9 cellular contexts compared by ENCODE assay signal in genomic region chr5:33969572-33970452, GRCh38. TPM values are rescaled to one million over a fixed set of nuclear protein-coding genes. Genes with fewer than 3 reads are reported as not detected.
DNase-seq lines count a peak whose midpoint lies in the region; ATAC-seq, FAIRE-seq and TF ChIP-seq lines count a peak whose summit lies in the region.
"Had no signal": no experiment of that assay in that cellular context is flagged by ENCODE, and none has a peak within 500 bp of the region (broad histone marks: within the 10 kb centered on the region; RNA-seq: fewer than 3 reads in every experiment).

No MANE protein-coding gene starts in this region.

- CTCF ChIA-PET in MCF 10A (lab: Yijun Ruan, JAX) = interaction anchor here (0.6 to 2.8 kb wide), 32 partner anchors 9 to 697 kb away, joined by 3 to 32 read pairs (median 4); partner anchors contain the start of genes ADAMTS12, AMACR and TARS1

- no peaks in the 10 kb centered on the region for H3K9me3 Mint-ChIP-seq in MCF 10A (ENCODE audit: unreplicated experiment)
- H3K9me3 Mint-ChIP-seq: immature natural killer cell had no signal

- TF ChIP-seq CTCF in AG09319 (IDR thresholded peaks at IDR 0.05; ENCODE audit: low read depth, low read length) (peak; percentile 92), MCF 10A (IDR thresholded peaks at IDR 0.05; ENCODE audit: unreplicated experiment) (peak; percentile 56), kidney (IDR thresholded peaks at IDR 0.05; ENCODE audit: borderline replicate concordance, extremely low read depth, insufficient read depth) (peak; percentile 78), tibial artery (IDR thresholded peaks at IDR 0.05) (peak; percentile 58 to 62), gastrocnemius medialis (IDR thresholded peaks at IDR 0.05 in 4 of 5, conservative IDR thresholded peaks at IDR 0.05 in 1 of 5) (peak in 2 of 5 experiments; percentile 42 to 48)

- no peak for FAIRE-seq in kidney (lab: Jason Lieb, UNC)

- H3K9ac ChIP-seq in kidney (ENCODE audit: low read length in 2 of 2) = no peak overlapping the region

- POLR2A ChIA-PET in MCF 10A (lab: Yijun Ruan, JAX) = interaction anchor here (0.6 to 1.4 kb wide), 5 partner anchors 9 to 1421 kb away, joined by 3 to 4 read pairs (median 4); partner anchors contain the start of gene AMACR

- H3K4me1 Mint-ChIP-seq in MCF 10A (ENCODE audit: insufficient read depth, unreplicated experiment) = no peaks in the 10 kb centered on the region

- H3K27me3 ChIP-seq in tibial artery (no peaks in the 10 kb centered on the region), gastrocnemius medialis (no peaks in the 10 kb centered on the region)

- H3K9me3 ChIP-seq in kidney (ENCODE audit: control insufficient read depth in 1 of 2, low read length in 2 of 2) (no peaks in the 10 kb centered on the region), tibial artery (no peaks in the 10 kb centered on the region), gastrocnemius medialis (no peaks in the 10 kb centered on the region)

- intact Hi-C loops in MCF 10A (cut with micrococcal nuclease) = loop anchor here (1.0 kb wide), 1 partner anchor 534 kb away; no protein-coding TSS in a partner anchor
- intact Hi-C loops in kidney (cut with DNase I) = no loop called here
- intact Hi-C loops in tibial artery (cut with DNase I; ENCODE audit: low total_unique reads) = loop anchor here (10.0 kb wide), 1 partner anchor 535 kb away; no protein-coding TSS in a partner anchor
- intact Hi-C loops in gastrocnemius medialis (cut with DNase I; ENCODE audit: low total_unique reads) = no loop called here

- H3K4me3 Mint-ChIP-seq in MCF 10A (ENCODE audit: unreplicated experiment) = no peak overlapping the region
- H3K4me3 Mint-ChIP-seq: immature natural killer cell had no signal

- H3K27me3 Mint-ChIP-seq in MCF 10A (ENCODE audit: insufficient read depth, unreplicated experiment) = no peaks in the 10 kb centered on the region

- no peak for TF ChIP-seq POLR2A in gastrocnemius medialis (IDR thresholded peaks at IDR 0.05)

- no peaks in the 10 kb centered on the region for H3K36me3 Mint-ChIP-seq in MCF 10A (ENCODE audit: insufficient read depth, unreplicated experiment)
- H3K36me3 Mint-ChIP-seq: immature natural killer cell had no signal

- H3K36me3 ChIP-seq in kidney (ENCODE audit: control insufficient read depth in 1 of 2, insufficient read depth in 2 of 2, low read length in 2 of 2) (no peaks in the 10 kb centered on the region), tibial artery (no peaks in the 10 kb centered on the region), gastrocnemius medialis (no peaks in the 10 kb centered on the region)

- in situ Hi-C loops in gastrocnemius medialis (cut with MboI; ENCODE audit: low sequenced_read_pairs in 4 of 4) = no loop called here

- DNase-seq in AG09319 (ENCODE audit: extremely low read depth, low read depth) (peak; percentile 36), NCI-H69 (lab: John Stamatoyannopoulos, UW) (peak; percentile 47), MCF 10A (ENCODE audit: unreplicated experiment) (peak; percentile 35), kidney (no peak), tibial artery (no peak), gastrocnemius medialis (no peak)

- H3K27ac ChIP-seq in kidney (ENCODE audit: low read depth in 2 of 2, low read length in 2 of 2) (no peak overlapping the region), tibial artery (no peak overlapping the region), gastrocnemius medialis (no peak overlapping the region)

- H3K27ac Mint-ChIP-seq in MCF 10A (ENCODE audit: low read depth, unreplicated experiment) = no peak overlapping the region
- H3K27ac Mint-ChIP-seq: immature natural killer cell had no signal

- H3K4me1 ChIP-seq in kidney (ENCODE audit: control insufficient read depth in 1 of 2, insufficient read depth in 1 of 2, low read depth in 1 of 2, low read length in 2 of 2) (no peaks in the 10 kb centered on the region), tibial artery (no peaks in the 10 kb centered on the region), gastrocnemius medialis (no peaks in the 10 kb centered on the region)

- peak; percentile 86 for ATAC-seq in GM18511 (IDR thresholded peaks at IDR 0.05; ENCODE audit: unreplicated experiment)
- ATAC-seq in HG03039 (IDR thresholded peaks at IDR 0.05; ENCODE audit: unreplicated experiment) = peak; percentile 64
- no peak for ATAC-seq in gastrocnemius medialis

- BruUV-seq in MCF 10A (replicated peaks; lab: Mats Ljungman, UMichigan) = no TSS peak

- H3K4me3 ChIP-seq in kidney (ENCODE audit: low read length in 2 of 2) (no peak overlapping the region), tibial artery (no peak overlapping the region), gastrocnemius medialis (no peak overlapping the region)

RNA-seq across cellular contexts. Expression of gene SLC45A2, which starts 14.7 kb away (rescaled TPM):
- not detected in 2 replicates for total RNA-seq in MCF 10A (2022)
- 0.22 TPM for total RNA-seq in kidney
- 0.22 TPM for polyA plus RNA-seq in kidney (ENCODE audit: insufficient read depth, low read depth, low replicate concordance)
- total RNA-seq in gastrocnemius medialis = not detected
- polyA plus RNA-seq: immature natural killer cell had no signal

RNA-seq across cellular contexts. Expression of gene RXFP3, which starts 33.6 kb away (rescaled TPM):
- total RNA-seq in MCF 10A (2022) (not detected in 2 replicates), kidney (not detected), gastrocnemius medialis (not detected)
- polyA plus RNA-seq in kidney (ENCODE audit: insufficient read depth, low read depth, low replicate concordance) = not detected
- polyA plus RNA-seq: immature natural killer cell had no signal

RNA-seq across cellular contexts. Expression of gene AMACR, which starts 38.0 kb away (rescaled TPM):
- 6.6 and 7.9 TPM in 2 replicates for total RNA-seq in MCF 10A (2022)
- total RNA-seq in kidney = 291 TPM
- 155 TPM for polyA plus RNA-seq in kidney (ENCODE audit: insufficient read depth, low read depth, low replicate concordance)
- total RNA-seq in gastrocnemius medialis = 10 to 100 TPM in 1 of 4 donors, 1 to 10 TPM in 3; 2.5 to 15.3 (median 3.1) TPM

Comparison
In these comparisons a context has a peak if more than half of its experiments do, and no peak if none do; other contexts are left out.
1. DNase-seq: peak in AG09319 (single experiment), NCI-H69 (single experiment) and MCF 10A (single experiment); none in kidney (single experiment), tibial artery (0 of 2) and gastrocnemius medialis (0 of 2).
2. ATAC-seq: peak in GM18511 (single experiment) and HG03039 (single experiment); none in gastrocnemius medialis (0 of 2).
3. RNA of gene AMACR, which starts 38.0 kb away (total RNA-seq): 291 TPM in kidney (single experiment); 6.6 to 7.9 TPM in MCF 10A and 2.5 to 15.3 TPM in gastrocnemius medialis; every median in the first group is over 10 times any median in the second.
4. intact Hi-C loops: an anchor here in MCF 10A (1.0 kb wide) and tibial artery (10.0 kb wide); none called in kidney and gastrocnemius medialis.